Comparison of ENCODE assay signal across 8 cellular contexts in genomic region chr3:25665646-25666136, GRCh38. TPM values are rescaled to one million over a fixed set of nuclear protein-coding genes. Genes with fewer than 3 reads are reported as not detected.
DNase-seq lines count a peak whose midpoint lies in the region; ATAC-seq and TF ChIP-seq lines count a peak whose summit lies in the region.

No MANE protein-coding gene starts in this region.

- peak overlapping the region; percentile 46; the same call in 1 of the 2 replicates for H3K9ac ChIP-seq in HUES64 (ENCODE audit: low read depth, low read length)

- H3K4me1 ChIP-seq in HUES64 (ENCODE audit: insufficient read depth, low read length): peaks cover 28% of the 10 kb centered on the region

- ATAC-seq in HG02623 (IDR thresholded peaks at IDR 0.05; ENCODE audit: unreplicated experiment) (no peak), GM18498 (IDR thresholded peaks at IDR 0.05; ENCODE audit: unreplicated experiment) (no peak)

- H3K9me3 ChIP-seq in HUES64 (ENCODE audit: insufficient read depth, low read depth, low read length): no peaks in the 10 kb centered on the region

- H3K4me3 ChIP-seq in HUES64 (ENCODE audit: low read length): peak overlapping the region; percentile 84
- H3K4me3 ChIP-seq in astrocyte of the cerebellum (ENCODE audit: low read depth, low read length): peak overlapping the region; percentile 79

- H3K27ac ChIP-seq in 22Rv1 (peak overlapping the region; percentile 93; the same call in 1 of the 2 replicates), HUES64 (ENCODE audit: low read depth, low read length) (peak overlapping the region; percentile 89; the same call in 1 of the 2 replicates)

- DNase-seq in astrocyte of the cerebellum (ENCODE audit: low read depth): no peak
- DNase-seq in midbrain (lab: John Stamatoyannopoulos, UW): peak; percentile 60
- no peak for DNase-seq in NK-92 (lab: John Stamatoyannopoulos, UW; ENCODE audit: unreplicated experiment)
- DNase-seq in GOT3 (lab: John Stamatoyannopoulos, UW): no peak

- no peak for TF ChIP-seq CTCF in 22Rv1 (IDR thresholded peaks at IDR 0.05)
- TF ChIP-seq CTCF in astrocyte of the cerebellum (IDR thresholded peaks at IDR 0.05; ENCODE audit: low read depth, low read length, missing control alignments): no peak

- H3K36me3 ChIP-seq in HUES64 (ENCODE audit: insufficient read depth, low read length): no peaks in the 10 kb centered on the region

- in situ Hi-C loops in astrocyte of the cerebellum (cut with HindIII; ENCODE audit: low sequenced_read_pairs): loop anchor here (5.0 kb wide), 1 partner anchor 33 kb away; no protein-coding TSS in a partner anchor

- no peaks in the 10 kb centered on the region for H3K27me3 ChIP-seq in HUES64 (ENCODE audit: insufficient read depth, low read length)

- WGBS in HUES64: 86% methylated on average over 4 of the region's 4 CpGs

RNA-seq across cellular contexts. Expression of gene TOP2B, which starts 1.0 kb away (rescaled TPM):
- polyA plus RNA-seq in HUES64 (2013, experiment 1 of 2): 106 TPM
- 130 TPM for polyA plus RNA-seq in HUES64 (2013, experiment 2 of 2)
